Comparison of ENCODE assay signal across 21 cellular contexts in genomic region chr5:87560528-87560927, GRCh38.
DNase-seq lines count a peak whose midpoint lies in the region; ATAC-seq, FAIRE-seq and TF ChIP-seq lines count a peak whose summit lies in the region.
"Had no signal": no experiment of that assay in that cellular context is flagged by ENCODE, and none has a peak within 500 bp of the region (broad histone marks: within the 10 kb centered on the region; RNA-seq: fewer than 3 reads in every experiment).

No MANE protein-coding gene starts in this region.

- H3K27ac ChIP-seq in GM12878 (ENCODE audit: control insufficient read depth, insufficient read depth) (no peak overlapping the region), HepG2 (ENCODE audit: extremely low read length, insufficient read depth, low read length) (no peak overlapping the region)
- H3K27ac ChIP-seq: BLaER1 treated with 17β-estradiol and CSF1 and Interleukin-3, amounts not matched to agents 10 nM and 100 nM; HL-60 had no signal

- TF ChIP-seq EP300 in GM12878 (IDR thresholded peaks at IDR 0.05; ENCODE audit: borderline replicate concordance in 1 of 2, control insufficient read depth in 1 of 2, low read depth in 2 of 2, low read length in 2 of 2) (no peak), HepG2 (IDR thresholded peaks at IDR 0.05; ENCODE audit: low read depth in 2 of 2, low read length in 2 of 2) (no peak), HepG2 (CRISPR knock-in tag; IDR thresholded peaks at IDR 0.05; ENCODE audit: borderline replicate concordance) (no peak)

- H3K4me3 Mint-ChIP-seq in stimulated activated naive CD8-positive, alpha-beta T cell treated with anti-CD3 and anti-CD28 coated beads, Interleukin-15, amount 100 ng/mL, for 72 hours, result no peak overlapping the region
- no peak overlapping the region for H3K4me3 Mint-ChIP-seq in immature natural killer cell
- H3K4me3 Mint-ChIP-seq: B cell; CD8-positive, alpha-beta T cell; GM23338; H9; IgD-negative memory B cell had no signal

- intact Hi-C loops in GM12878 (cut with micrococcal nuclease; ENCODE audit: unreplicated experiment) (no loop called here), HepG2 (cut with micrococcal nuclease; ENCODE audit: unreplicated experiment) (no loop called here)

- H3K4me3 ChIP-seq in GM12878 (no peak overlapping the region), HepG2 (replicated peaks in 1 of 3; ENCODE audit: insufficient read depth in 1 of 3, low read depth in 2 of 3, low read length in 3 of 3) (no peak overlapping the region)
- H3K4me3 ChIP-seq: BLaER1 treated with 17β-estradiol and CSF1 and Interleukin-3, amounts not matched to agents 10 nM and 100 nM; GM23338 had no signal

- H3K36me3 Mint-ChIP-seq in immature natural killer cell, result no peaks in the 10 kb centered on the region
- H3K36me3 Mint-ChIP-seq: CD8-positive, alpha-beta T cell; IgD-negative memory B cell had no signal

- TF ChIP-seq CTCF in GM12878 (IDR thresholded peaks at IDR 0.05 in 2 of 3, conservative IDR thresholded peaks at IDR 0.05 in 1 of 3; ENCODE audit: control insufficient read depth in 2 of 3, extremely low read depth in 1 of 3, insufficient read depth in 1 of 3, low read depth in 3 of 3, low read length in 3 of 3), result no peak
- no peak for TF ChIP-seq CTCF in HepG2 (CRISPR knock-in tag; IDR thresholded peaks at IDR 0.05)

- FAIRE-seq in GM12878 (lab: Jason Lieb, UNC) (no peak), HepG2 (lab: Jason Lieb, UNC) (no peak)
- FAIRE-seq: HTR-8/SVneo had no signal

- CTCF ChIA-PET in GM12878 (lab: Yijun Ruan, JAX), result no interaction called here
- CTCF ChIA-PET in HepG2 (lab: Yijun Ruan, JAX; ENCODE audit: low intra/inter-chr PET ratio, low total read pairs), result no interaction called here

- TF ChIP-seq POLR2A in GM12878 (IDR thresholded peaks at IDR 0.05; ENCODE audit: low read depth, low read length) (no peak), HepG2 (IDR thresholded peaks at IDR 0.05; ENCODE audit: insufficient read depth in 1 of 2, low read depth in 2 of 2, low read length in 2 of 2) (no peak)

- H3K9me3 Mint-ChIP-seq in stimulated activated naive CD8-positive, alpha-beta T cell treated with anti-CD3 and anti-CD28 coated beads, Interleukin-15, amount 100 ng/mL, for 72 hours, result peaks cover 0 to 1% of the 10 kb centered on the region in 2 donors
- H3K9me3 Mint-ChIP-seq in immature natural killer cell, result peaks cover 0 to 7% (median 0%) of the 10 kb centered on the region in 6 donors
- H3K9me3 Mint-ChIP-seq: CD8-positive, alpha-beta T cell; GM23338; H9 had no signal

- no peak overlapping the region for H3K4me2 ChIP-seq in GM12878 (ENCODE audit: control insufficient read depth, insufficient read depth)
- H3K4me2 ChIP-seq in HepG2 (ENCODE audit: low read depth, low read length), result no peak overlapping the region
- H3K4me2 ChIP-seq: BLaER1 treated with 17β-estradiol and CSF1 and Interleukin-3, amounts not matched to agents 10 nM and 100 nM; GM23338 had no signal

- no peak overlapping the region for H2AFZ ChIP-seq in GM12878 (ENCODE audit: control insufficient read depth, low read depth, low read length)
- no peak overlapping the region for H2AFZ ChIP-seq in HepG2 (ENCODE audit: low read length)
- H2AFZ ChIP-seq: GM23338 had no signal

- TF ChIP-seq RAD21 in GM12878 (IDR thresholded peaks at IDR 0.05; ENCODE audit: insufficient read depth, low read depth, low read length) (no peak), HepG2 (CRISPR knock-in tag; IDR thresholded peaks at IDR 0.05) (no peak)

- POLR2A ChIA-PET in GM12878 (lab: Charles Lee) (no interaction called here), HepG2 (lab: Yijun Ruan, JAX) (no interaction called here)

- in situ Hi-C loops in GM12878 (cut with MboI), result no loop called here
- in situ Hi-C loops in HepG2 (cut with HindIII; ENCODE audit: extremely low pct_ligation_motif_present, low pct_unique_long_range_greater_than_20kb), result no loop called here

- RAD21 ChIA-PET in GM12878 (lab: Charles Lee; ENCODE audit: unreplicated experiment), result no interaction called here

- peak; percentile 53 for ATAC-seq in GM18520 (IDR thresholded peaks at IDR 0.05; ENCODE audit: unreplicated experiment)
- peak; percentile 56 for ATAC-seq in HG02885 (IDR thresholded peaks at IDR 0.05; ENCODE audit: poor library complexity, unreplicated experiment)
- peak; percentile 48 for ATAC-seq in HG03520 (IDR thresholded peaks at IDR 0.05; ENCODE audit: unreplicated experiment)
- peak; percentile 40; the same call in 2 of the 3 replicates for ATAC-seq in GM12878
- ATAC-seq in stimulated activated naive CD8-positive, alpha-beta T cell treated with anti-CD3 and anti-CD28 coated beads, Interleukin-15, amount 100 ng/mL, for 72 hours, result no peak
- no peak for ATAC-seq in HepG2
- ATAC-seq: CD8-positive, alpha-beta T cell; GM23338 had no signal

- no peaks in the 10 kb centered on the region for H3K4me1 Mint-ChIP-seq in stimulated activated naive CD8-positive, alpha-beta T cell treated with anti-CD3 and anti-CD28 coated beads, Interleukin-15, amount 100 ng/mL, for 72 hours
- H3K4me1 Mint-ChIP-seq in immature natural killer cell, result no peaks in the 10 kb centered on the region
- H3K4me1 Mint-ChIP-seq: B cell, GM23338, H9, IgD-negative memory B cell had no signal

- H3K27me3 Mint-ChIP-seq in stimulated activated naive CD8-positive, alpha-beta T cell treated with anti-CD3 and anti-CD28 coated beads, Interleukin-15, amount 100 ng/mL, for 72 hours, result no peaks in the 10 kb centered on the region
- H3K27me3 Mint-ChIP-seq in immature natural killer cell (ENCODE audit: low read depth in 3 of 3), result peaks cover 0 to 3% (median under 1%) of the 10 kb centered on the region in 3 donors
- H3K27me3 Mint-ChIP-seq: B cell, IgD-negative memory B cell had no signal

- H3K9me3 ChIP-seq in GM12878 (replicated peaks; ENCODE audit: control insufficient read depth, insufficient read depth, low read length), result no peaks in the 10 kb centered on the region
- no peaks in the 10 kb centered on the region for H3K9me3 ChIP-seq in HepG2 (ENCODE audit: low read length)

- H3K36me3 ChIP-seq in GM12878 (ENCODE audit: control insufficient read depth in 2 of 2, insufficient read depth in 2 of 2, low read length in 1 of 2) (no peaks in the 10 kb centered on the region), HepG2 (replicated peaks in 1 of 2; ENCODE audit: control insufficient read depth in 1 of 2, insufficient read depth in 2 of 2, low read length in 2 of 2) (no peaks in the 10 kb centered on the region)
- H3K36me3 ChIP-seq: BLaER1 treated with 17β-estradiol and CSF1 and Interleukin-3, amounts not matched to agents 10 nM and 100 nM had no signal

- no TSS peak for BruUV-seq in GM12878 (replicated peaks; lab: Mats Ljungman, UMichigan)
- no TSS peak for BruUV-seq in HepG2 (replicated peaks; lab: Mats Ljungman, UMichigan)

- no peaks in the 10 kb centered on the region for H3K27me3 ChIP-seq in GM12878 (replicated peaks in 1 of 2; ENCODE audit: control insufficient read depth in 2 of 2, insufficient read depth in 2 of 2, low read length in 1 of 2)
- no peaks in the 10 kb centered on the region for H3K27me3 ChIP-seq in HepG2 (ENCODE audit: control insufficient read depth in 1 of 2, insufficient read depth in 2 of 2, low read length in 2 of 2)
- H3K27me3 ChIP-seq: BLaER1 treated with 17β-estradiol and CSF1 and Interleukin-3, amounts not matched to agents 10 nM and 100 nM had no signal

- 37% methylated on average over 2 of the region's 2 CpGs for WGBS in GM12878 (ENCODE audit: insufficient coverage, insufficient replicate concordance, low lambda C conversion rate, missing lambda C conversion rate)
- 6% methylated on average over 2 of the region's 2 CpGs for WGBS in HepG2 (ENCODE audit: low lambda C conversion rate)

- no peaks in the 10 kb centered on the region for H4K20me1 ChIP-seq in GM12878 (ENCODE audit: control insufficient read depth, insufficient read depth)
- H4K20me1 ChIP-seq in HepG2 (ENCODE audit: insufficient read depth, low read length), result no peaks in the 10 kb centered on the region
- H4K20me1 ChIP-seq: BLaER1 treated with 17β-estradiol and CSF1 and Interleukin-3, amounts not matched to agents 10 nM and 100 nM had no signal

- H3K4me1 ChIP-seq in GM12878 (ENCODE audit: control insufficient read depth, insufficient read depth, low read length), result no peaks in the 10 kb centered on the region
- H3K4me1 ChIP-seq in HepG2 (ENCODE audit: insufficient read depth, low read length), result no peaks in the 10 kb centered on the region
- H3K4me1 ChIP-seq: BLaER1 treated with 17β-estradiol and CSF1 and Interleukin-3, amounts not matched to agents 10 nM and 100 nM had no signal

- H3K27ac Mint-ChIP-seq in stimulated activated naive CD8-positive, alpha-beta T cell treated with anti-CD3 and anti-CD28 coated beads, Interleukin-15, amount 100 ng/mL, for 72 hours, result no peak overlapping the region
- no peak overlapping the region for H3K27ac Mint-ChIP-seq in immature natural killer cell
- H3K27ac Mint-ChIP-seq: B cell; CD8-positive, alpha-beta T cell; GM23338; H9; IgD-negative memory B cell had no signal

- SMC1A ChIA-PET in GM12878 (lab: Charles Lee; ENCODE audit: uncharacterized antibody, unreplicated experiment), result interaction anchor here (1.3 kb wide), 1 partner anchor 13 kb away, joined by 3 read pairs; no protein-coding TSS in a partner anchor

- DNase-seq in GM12878 (ENCODE audit: low read depth, low spot score) (no peak), HepG2 (ENCODE audit: low spot score) (no peak), immature natural killer cell (no peak)
- no peak for DNase-seq in stimulated activated naive CD8-positive, alpha-beta T cell treated with anti-CD3 and anti-CD28 coated beads, Interleukin-15, amount 100 ng/mL, for 72 hours
- no peak for DNase-seq in stimulated activated CD4-positive, alpha-beta T cell treated with anti-CD3 and anti-CD28 coated beads, Interleukin-12 subunit alpha, Interleukin-12 subunit beta, amount 100 ng/mL, for 4 hours
- DNase-seq: Calu3; CD8-positive, alpha-beta T cell; DMS79 treated with DMSO at 0.1 percent for 48 hours; GF-D8; H9; Kasumi-1; KG1 had no signal

- H3K79me2 ChIP-seq in GM12878 (ENCODE audit: control insufficient read depth, insufficient read depth, low read length) (no peaks in the 10 kb centered on the region), HepG2 (ENCODE audit: insufficient read depth, low read length) (no peaks in the 10 kb centered on the region)

- no peak overlapping the region for H3K9ac ChIP-seq in GM12878 (ENCODE audit: control insufficient read depth, insufficient read depth, low read length)
- no peak overlapping the region for H3K9ac ChIP-seq in HepG2 (ENCODE audit: insufficient read depth, low read depth, low read length)
- H3K9ac ChIP-seq: BLaER1 treated with 17β-estradiol and CSF1 and Interleukin-3, amounts not matched to agents 10 nM and 100 nM had no signal

TF ChIP-seq in GM12878, 131 proteins besides CTCF, POLR2A, EP300 and RAD21 (continues in another document):
- TF ChIP-seq ZNF24 (IDR thresholded peaks at IDR 0.05) (no peak), JUNB (IDR thresholded peaks at IDR 0.05) (no peak), NBN (IDR thresholded peaks at IDR 0.05) (no peak), MTA2 (IDR thresholded peaks at IDR 0.05; ENCODE audit: low read depth) (peak; percentile 33; the same call in 1 of the 2 replicates)

TF ChIP-seq in HepG2, 621 proteins besides CTCF, POLR2A, EP300 and RAD21 (continues in another document):
- TF ChIP-seq ZNF431 (CRISPR knock-in tag; IDR thresholded peaks at IDR 0.05; ENCODE audit: borderline replicate concordance, low read depth) (no peak), ZNF616 (CRISPR knock-in tag; IDR thresholded peaks at IDR 0.05; ENCODE audit: low read depth) (no peak), ZNF34 (CRISPR knock-in tag; IDR thresholded peaks at IDR 0.05; ENCODE audit: borderline replicate concordance) (no peak)

Comparison
In these comparisons a context has a peak if more than half of its experiments do, and no peak if none do; other contexts are left out.
1. ATAC-seq: peak in GM18520 (single experiment), HG02885 (single experiment), HG03520 (single experiment) and GM12878 (single experiment); none in stimulated activated naive CD8-positive, alpha-beta T cell treated with anti-CD3 and anti-CD28 coated beads, Interleukin-15, amount 100 ng/mL, for 72 hours (single experiment) and HepG2 (single experiment).